In genomic region chr4:150082241-150082640, GRCh38 we compare ENCODE assay signal across 9 cellular contexts. TPM values are rescaled to one million over a fixed set of nuclear protein-coding genes. Genes with fewer than 3 reads are reported as not detected.
DNase-seq lines count a peak whose midpoint lies in the region; ATAC-seq lines count a peak whose summit lies in the region.
"Had no signal": no experiment of that assay in that cellular context is flagged by ENCODE, and none has a peak within 500 bp of the region (broad histone marks: within the 10 kb centered on the region; RNA-seq: fewer than 3 reads in every experiment).

No MANE protein-coding gene starts in this region.

- ATAC-seq in GM21717 (IDR thresholded peaks at IDR 0.05; ENCODE audit: unreplicated experiment) (peak; percentile 84), HG03432 (IDR thresholded peaks at IDR 0.05; ENCODE audit: unreplicated experiment) (peak; percentile 88)

- intact Hi-C loops in posterior vena cava (cut with DNase I), result no loop called here

- DNase-seq in NCI-H2171 treated with DMSO at 0.1 percent for 48 hours (lab: John Stamatoyannopoulos, UW) (peak; percentile 4), NCI-H2171 (lab: John Stamatoyannopoulos, UW) (no peak), midbrain (lab: John Stamatoyannopoulos, UW) (peak; percentile 12), NOMO-1 treated with DMSO at 0.1 percent for 48 hours (lab: John Stamatoyannopoulos, UW; ENCODE audit: unreplicated experiment) (no peak), KG1 (lab: John Stamatoyannopoulos, UW) (no peak), posterior vena cava (ENCODE audit: low spot score) (no peak)

RNA-seq across cellular contexts. Expression of gene DCLK2, which starts 4.0 kb away (rescaled TPM):
- total RNA-seq in posterior vena cava, result 10 to 100 TPM in 1 of 2 donors, 1 to 10 TPM in 1; 5.6 to 11.1 TPM
- total RNA-seq: bronchial epithelial cell had no signal

Comparison
In these comparisons a context has a peak if more than half of its experiments do, and no peak if none do; other contexts are left out.
1. DNase-seq: peak in NCI-H2171 treated with DMSO at 0.1 percent for 48 hours (single experiment) and midbrain (single experiment); none in NCI-H2171 (single experiment), NOMO-1 treated with DMSO at 0.1 percent for 48 hours (single experiment), KG1 (single experiment) and posterior vena cava (single experiment).